8 cellular contexts compared by ENCODE assay signal in the genomic region with DNA sequence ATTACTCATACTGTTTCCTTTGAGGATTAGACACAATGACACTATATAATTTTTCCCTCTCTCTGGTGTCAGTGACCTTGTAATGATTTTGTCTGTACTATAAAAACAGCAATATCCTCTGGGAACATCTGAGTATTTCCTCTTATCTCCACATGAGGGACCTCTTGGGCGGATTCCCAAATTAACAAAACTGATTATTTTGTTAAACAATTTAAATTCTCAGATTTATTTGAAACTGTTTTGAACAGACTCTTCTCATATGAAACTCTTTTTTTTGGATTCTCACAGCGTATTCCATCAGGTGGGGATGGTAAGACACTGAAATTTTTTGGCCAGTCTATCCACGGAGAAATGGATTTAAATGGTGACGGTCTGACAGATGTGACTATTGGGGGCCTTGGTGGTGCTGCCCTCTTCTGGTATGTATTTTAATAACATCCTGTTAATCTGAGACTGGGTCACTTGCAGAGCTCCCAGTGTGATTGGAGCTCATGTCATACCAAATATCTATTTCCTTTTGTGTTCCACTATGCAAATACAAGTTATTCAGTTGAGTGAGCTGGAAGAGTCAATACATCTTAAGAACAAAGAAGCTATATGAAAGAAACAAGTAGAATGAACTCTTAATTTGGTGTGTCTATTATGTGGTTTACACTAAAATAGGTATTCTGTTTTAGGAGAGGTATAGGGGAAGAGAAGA.
DNase-seq lines count a peak whose midpoint lies in the region; ATAC-seq and TF ChIP-seq lines count a peak whose summit lies in the region.

No MANE protein-coding gene starts in this region.

- H3K9me3 ChIP-seq in ES-I3 (ENCODE audit: control insufficient read depth, insufficient read depth, low read length) (no peaks in the 10 kb centered on the region), Peyer's patch (no peaks in the 10 kb centered on the region), osteoblast (ENCODE audit: low read depth, low read length) (no peaks in the 10 kb centered on the region), uterus (no peaks in the 10 kb centered on the region)

- peak overlapping the region; percentile 45 for H3K4me3 ChIP-seq in Jurkat, Clone E6-1 (ENCODE audit: low read length)
- no peak overlapping the region for H3K4me3 ChIP-seq in Peyer's patch
- H3K4me3 ChIP-seq in osteoblast (ENCODE audit: insufficient read depth, low read length): peak overlapping the region; percentile 58
- H3K4me3 ChIP-seq in uterus: peak overlapping the region; percentile 13 to 29

- ATAC-seq in GM21786 (IDR thresholded peaks at IDR 0.05; ENCODE audit: unreplicated experiment): peak; percentile 98

- H3K9ac ChIP-seq in ES-I3 (ENCODE audit: low read depth, low read length): peak overlapping the region; percentile 42; the same call in 1 of the 2 replicates

- peak; percentile 81 for DNase-seq in Jurkat, Clone E6-1 (ENCODE audit: low read depth, low spot score)
- DNase-seq in Peyer's patch (peak in 2 of 3 donors; percentile 29 to 64), foreskin melanocyte (peak; percentile 74), osteoblast (ENCODE audit: insufficient read length, low spot score, missing footprints) (peak; percentile 70), uterus (peak; percentile 24 to 59)
- DNase-seq in activated T-helper 9 cell treated with anti-CD3 and anti-CD28 coated beads, Interleukin-2, amount 50 U/mL, for 16 hours (ENCODE audit: low read depth): peak; percentile 12

- H3K79me2 ChIP-seq in osteoblast (ENCODE audit: insufficient read depth, low read length): no peaks in the 10 kb centered on the region

- H3K4me2 ChIP-seq in osteoblast (ENCODE audit: insufficient read depth, low read length): peak overlapping the region; percentile 83

- intact Hi-C loops in uterus (cut with DNase I; ENCODE audit: low total_unique reads): loop anchor here (5.0 kb wide), 1 partner anchor 128 kb away; a partner anchor contains a TSS

- H3K27ac ChIP-seq in Peyer's patch (no peak overlapping the region), osteoblast (ENCODE audit: low read depth, low read length) (peak overlapping the region; percentile 32), uterus (peak overlapping the region; percentile 33 to 63)

- TF ChIP-seq POLR2A in Peyer's patch (IDR thresholded peaks at IDR 0.05) (no peak), uterus (IDR thresholded peaks at IDR 0.05) (no peak)

- no peaks in the 10 kb centered on the region for H3K36me3 ChIP-seq in ES-I3 (ENCODE audit: insufficient read depth, low read length)
- H3K36me3 ChIP-seq in Peyer's patch: peaks cover 0 to 4% (median 0%) of the 10 kb centered on the region in 3 donors
- no peaks in the 10 kb centered on the region for H3K36me3 ChIP-seq in osteoblast (ENCODE audit: insufficient read depth, low read length)
- H3K36me3 ChIP-seq in uterus: no peaks in the 10 kb centered on the region

- no peaks in the 10 kb centered on the region for H3K4me1 ChIP-seq in ES-I3 (ENCODE audit: insufficient read depth, low read length)
- H3K4me1 ChIP-seq in Peyer's patch: peaks cover 0 to 4% (median 0%) of the 10 kb centered on the region in 4 donors
- peaks cover 5% of the 10 kb centered on the region for H3K4me1 ChIP-seq in osteoblast (ENCODE audit: insufficient read depth, low read length)
- H3K4me1 ChIP-seq in uterus: peaks cover 0 to 9% of the 10 kb centered on the region in 2 donors

- H4K20me1 ChIP-seq in osteoblast (ENCODE audit: insufficient read depth, low read length): no peaks in the 10 kb centered on the region

- no peak overlapping the region for H2AFZ ChIP-seq in osteoblast (ENCODE audit: low read length)

- peak; percentile 18 to 79 (median 74) for TF ChIP-seq CTCF in Peyer's patch (IDR thresholded peaks at IDR 0.05)
- peak; percentile 78 for TF ChIP-seq CTCF in osteoblast (IDR thresholded peaks at IDR 0.05; ENCODE audit: extremely low read depth, low read depth, low read length)
- TF ChIP-seq CTCF in uterus (IDR thresholded peaks at IDR 0.05): peak; percentile 69 to 92 (median 75)

- no peaks in the 10 kb centered on the region for H3K27me3 ChIP-seq in Peyer's patch
- H3K27me3 ChIP-seq in osteoblast (ENCODE audit: insufficient read depth, low read length): no peaks in the 10 kb centered on the region
- no peaks in the 10 kb centered on the region for H3K27me3 ChIP-seq in uterus

Comparison
In these comparisons a context has a peak if more than half of its experiments do, and no peak if none do; other contexts are left out.
1. DNase-seq: peak in every context shown above with its lines; median percentile 81 in Jurkat, Clone E6-1; 74 in foreskin melanocyte; 70 in osteoblast; 46 in Peyer's patch; 42 in uterus; 12 in activated T-helper 9 cell treated with anti-CD3 and anti-CD28 coated beads, Interleukin-2, amount 50 U/mL, for 16 hours.
2. H3K4me3 ChIP-seq: peak in Jurkat, Clone E6-1 (single experiment), osteoblast (single experiment) and uterus (2 of 2); none in Peyer's patch (0 of 4).
3. H3K27ac ChIP-seq: peak in osteoblast (single experiment) and uterus (2 of 2); none in Peyer's patch (0 of 4).
4. Peak in every context shown above with its lines, with median percentiles within 50 percentile points of each other: CTCF ChIP-seq.